ENCODE assay signal across 8 cellular contexts in genomic region chr16:2511996-2512919, GRCh38. TPM values are rescaled to one million over a fixed set of nuclear protein-coding genes. Genes with fewer than 3 reads are reported as not detected.
DNase-seq lines count a peak whose midpoint lies in the region; ATAC-seq and TF ChIP-seq lines count a peak whose summit lies in the region.

No MANE protein-coding gene starts in this region.

- H3K27ac Mint-ChIP-seq in CD14-positive monocyte: peak overlapping the region in 5 of 7 donors; percentile 2 to 99 (median 88)

- BruUV-seq in PC-3 (replicated peaks; lab: Mats Ljungman, UMichigan): no TSS peak

- H3K4me3 Mint-ChIP-seq in CD14-positive monocyte: peak overlapping the region; percentile 66 to 85

- H3K4me1 Mint-ChIP-seq in CD14-positive monocyte: peaks cover 82% of the 10 kb centered on the region

- no peak for ATAC-seq in PC-3

- H3K27me3 Mint-ChIP-seq in CD14-positive monocyte (ENCODE audit: low read depth in 3 of 3): peaks cover 3 to 6% (median 6%) of the 10 kb centered on the region in 3 donors

- intact Hi-C loops in CD14-positive monocyte (cut with micrococcal nuclease) (no loop called here), dorsolateral prefrontal cortex (cut with DNase I) (no loop called here), PC-3 (cut with micrococcal nuclease) (no loop called here)

- H3K9me3 ChIP-seq in Loucy (ENCODE audit: insufficient read depth, low read depth, low read length): no peaks in the 10 kb centered on the region
- no peaks in the 10 kb centered on the region for H3K9me3 ChIP-seq in neutrophil
- no peaks in the 10 kb centered on the region for H3K9me3 ChIP-seq in PC-3 (ENCODE audit: low read length)

- peaks cover 24% of the 10 kb centered on the region in 2 donors for H3K36me3 Mint-ChIP-seq in CD14-positive monocyte

- H2AFZ ChIP-seq in Loucy (ENCODE audit: low read length): no peak overlapping the region
- no peak overlapping the region for H2AFZ ChIP-seq in PC-3 (ENCODE audit: low read length)

- TF ChIP-seq CTCF in CD14-positive monocyte (IDR thresholded peaks at IDR 0.05) (no peak), Loucy (conservative IDR thresholded peaks at IDR 0.05; ENCODE audit: low read length) (no peak), dorsolateral prefrontal cortex (IDR thresholded peaks at IDR 0.05 in 54 of 56, conservative IDR thresholded peaks at IDR 0.05 in 2 of 56; ENCODE audit: low read depth in 1 of 56, partially characterized antibody in 56 of 56) (no peak), neutrophil (IDR thresholded peaks at IDR 0.05) (no peak), PC-3 (conservative IDR thresholded peaks at IDR 0.05; ENCODE audit: low read depth, low read length) (no peak)

- H3K36me3 ChIP-seq in Loucy (ENCODE audit: insufficient read depth, low read length) (no peaks in the 10 kb centered on the region), neutrophil (no peaks in the 10 kb centered on the region), PC-3 (ENCODE audit: low read depth, low read length) (no peaks in the 10 kb centered on the region)

- DNase-seq in CD14-positive monocyte (ENCODE audit: low spot score) (no peak), dorsolateral prefrontal cortex (no peak), NOMO-1 treated with dmso at 0.1 percent for 144 hours (lab: John Stamatoyannopoulos, UW; ENCODE audit: unreplicated experiment) (no peak), PC-3 (no peak), NCI-H2227 treated with DMSO at 0.1 percent for 48 hours (lab: John Stamatoyannopoulos, UW) (no peak)
- no peak for DNase-seq in stimulated activated naive CD4-positive, alpha-beta T cell (lab: John Stamatoyannopoulos, UW)

- H3K9me2 ChIP-seq in Loucy (replicated peaks; ENCODE audit: low read depth, low read length): no peaks in the 10 kb centered on the region
- no peaks in the 10 kb centered on the region for H3K9me2 ChIP-seq in PC-3 (replicated peaks; ENCODE audit: low read length)

- H3K4me2 ChIP-seq in Loucy (ENCODE audit: low read depth, low read length, poor library complexity, severe bottlenecking): peak overlapping the region; percentile 79
- H3K4me2 ChIP-seq in PC-3 (ENCODE audit: low read length): no peak overlapping the region

- H3K4me1 ChIP-seq in Loucy (ENCODE audit: insufficient read depth, low read length, poor library complexity, severe bottlenecking): peaks cover 12% of the 10 kb centered on the region
- H3K4me1 ChIP-seq in neutrophil (ENCODE audit: control insufficient read depth in 1 of 2, insufficient read depth in 1 of 2, low read depth in 1 of 2, low read length in 1 of 2): peaks cover 65 to 67% of the 10 kb centered on the region in 2 experiments
- peaks cover 25% of the 10 kb centered on the region for H3K4me1 ChIP-seq in PC-3 (ENCODE audit: insufficient read depth, low read length)

- H3K79me2 ChIP-seq in Loucy (ENCODE audit: insufficient read depth, low read length) (peaks cover 35% of the 10 kb centered on the region), PC-3 (ENCODE audit: low read length) (peaks cover 34% of the 10 kb centered on the region)

- H3K27me3 ChIP-seq in Loucy (ENCODE audit: insufficient read depth, low read length, poor library complexity, severe bottlenecking) (no peaks in the 10 kb centered on the region), dorsolateral prefrontal cortex (no peaks in the 10 kb centered on the region), neutrophil (no peaks in the 10 kb centered on the region), PC-3 (ENCODE audit: low read length) (no peaks in the 10 kb centered on the region)

- H3K9ac ChIP-seq in Loucy (ENCODE audit: low read depth, low read length, poor library complexity, severe bottlenecking) (no peak overlapping the region), PC-3 (ENCODE audit: low read length) (no peak overlapping the region)

- POLR2A ChIA-PET in PC-3 (lab: Charles Lee; ENCODE audit: unreplicated experiment): interaction anchor here (0.6 kb wide), 1 partner anchor 38 kb away, joined by 8 read pairs; the partner anchor contains the start of gene TBC1D24

- H3F3A ChIP-seq in Loucy (ENCODE audit: low read depth): no peaks in the 10 kb centered on the region
- H3F3A ChIP-seq in PC-3 (ENCODE audit: low read length, unreplicated experiment): no peaks in the 10 kb centered on the region

- peaks cover 0 to 9% (median 0%) of the 10 kb centered on the region in 7 donors for H3K9me3 Mint-ChIP-seq in CD14-positive monocyte

- H3K27ac ChIP-seq in dorsolateral prefrontal cortex: peak overlapping the region in 54 of 59 donors; percentile 39 to 100 (median 98)
- peak overlapping the region; percentile 100 for H3K27ac ChIP-seq in neutrophil
- no peak overlapping the region for H3K27ac ChIP-seq in PC-3 (ENCODE audit: low read length)

- H3K4me3 ChIP-seq in Loucy (ENCODE audit: low read length, poor library complexity, severe bottlenecking) (no peak overlapping the region), dorsolateral prefrontal cortex (peak overlapping the region in 24 of 59 donors; percentile 19 to 98 (median 92)), neutrophil (ENCODE audit: low read depth in 1 of 2, low read length in 1 of 2) (peak overlapping the region; percentile 73 to 96), PC-3 (ENCODE audit: low read length) (no peak overlapping the region)

- CTCF ChIA-PET in PC-3 (lab: Charles Lee): no interaction called here

- H4K20me1 ChIP-seq in Loucy (ENCODE audit: insufficient read depth, low read length, poor library complexity, severe bottlenecking): peaks cover 9% of the 10 kb centered on the region
- peaks cover 27% of the 10 kb centered on the region for H4K20me1 ChIP-seq in PC-3 (ENCODE audit: low read length)

RNA-seq across cellular contexts. Expression of gene ATP6V0C, which starts 1.5 kb away (rescaled TPM):
- polyA plus RNA-seq in CD14-positive monocyte: 100 to 1,000 TPM; 176 to 187 TPM
- total RNA-seq in dorsolateral prefrontal cortex (100 to 1,000 TPM; 283 to 670 (median 496) TPM), PC-3 (2014; rRNA removed) (67.4 and 80.2 TPM in 2 replicates)

RNA-seq across cellular contexts. Expression of gene AMDHD2, which starts 7.9 kb away (rescaled TPM):
- 1 to 10 TPM; 6.9 to 8.4 TPM for polyA plus RNA-seq in CD14-positive monocyte
- total RNA-seq in dorsolateral prefrontal cortex: 10 to 100 TPM; 26.9 to 73.4 (median 42.9) TPM
- total RNA-seq in PC-3 (2014; rRNA removed): 50.3 and 62.8 TPM in 2 replicates

RNA-seq across cellular contexts. Expression of gene CEMP1, which starts 18.9 kb away (rescaled TPM):
- under 1 TPM in 1 of 2 donors, not detected in 1; 0.56 TPM for polyA plus RNA-seq in CD14-positive monocyte
- 1 to 10 TPM in 12 of 120 experiments, under 1 TPM in 39, not detected in 69; 0.32 to 1.7 (median 0.77) TPM for total RNA-seq in dorsolateral prefrontal cortex
- 0.46 TPM in 1 of 2 replicates, not detected in the other for total RNA-seq in PC-3 (2014; rRNA removed)

RNA-seq across cellular contexts. Expression of gene PDPK1, which starts 25.6 kb away (rescaled TPM):
- 10 to 100 TPM; 35.6 to 38.6 TPM for polyA plus RNA-seq in CD14-positive monocyte
- total RNA-seq in dorsolateral prefrontal cortex: 100 to 1,000 TPM in 95 of 120 experiments, 10 to 100 TPM in 25; 75.2 to 164 (median 115) TPM
- total RNA-seq in PC-3 (2014; rRNA removed): 13.7 and 18.9 TPM in 2 replicates

RNA-seq across cellular contexts. Expression of gene TBC1D24, which starts 37.3 kb away (rescaled TPM):
- polyA plus RNA-seq in CD14-positive monocyte: 1 to 10 TPM in 1 of 2 donors, under 1 TPM in 1; 0.76 to 2.1 TPM
- total RNA-seq in dorsolateral prefrontal cortex (10 to 100 TPM; 27.5 to 97.0 (median 62.6) TPM), PC-3 (2014; rRNA removed) (11.3 and 15.2 TPM in 2 replicates)

Comparison
In these comparisons a context has a peak if more than half of its experiments do, and no peak if none do; other contexts are left out.
1. H3K4me3 ChIP-seq: peak in neutrophil (2 of 2); none in Loucy (single experiment) and PC-3 (single experiment).